Comparison of ENCODE assay signal across 23 cellular contexts in genomic region chr19:2136796-2137195, GRCh38. TPM values are rescaled to one million over a fixed set of nuclear protein-coding genes. Genes with fewer than 3 reads are reported as not detected.
DNase-seq lines count a peak whose midpoint lies in the region; ATAC-seq, FAIRE-seq and TF ChIP-seq lines count a peak whose summit lies in the region.
"Had no signal": no experiment of that assay in that cellular context is flagged by ENCODE, and none has a peak within 500 bp of the region (broad histone marks: within the 10 kb centered on the region; RNA-seq: fewer than 3 reads in every experiment).

No MANE protein-coding gene starts in this region.

- TF ChIP-seq CTCF in right atrium auricular region (IDR thresholded peaks at IDR 0.05) (no peak), RWPE2 (IDR thresholded peaks at IDR 0.05; ENCODE audit: poor library complexity, severe bottlenecking) (no peak), kidney (IDR thresholded peaks at IDR 0.05; ENCODE audit: borderline replicate concordance, extremely low read depth, insufficient read depth) (no peak)

- H3K4me1 ChIP-seq in right atrium auricular region (peaks cover 0 to 24% of the 10 kb centered on the region in 2 donors), RWPE2 (ENCODE audit: insufficient read depth, poor library complexity, severe bottlenecking) (no peaks in the 10 kb centered on the region), kidney (ENCODE audit: control insufficient read depth in 1 of 2, insufficient read depth in 1 of 2, low read depth in 1 of 2, low read length in 2 of 2) (no peaks in the 10 kb centered on the region)

- H3K36me3 ChIP-seq in right atrium auricular region (peaks cover 35% of the 10 kb centered on the region), RWPE2 (ENCODE audit: low read depth) (peaks cover 61% of the 10 kb centered on the region), kidney (ENCODE audit: control insufficient read depth in 1 of 2, insufficient read depth in 2 of 2, low read length in 2 of 2) (peaks cover 23 to 24% of the 10 kb centered on the region in 2 donors)
- H3K36me3 ChIP-seq: MG63 had no signal

- peak; percentile 27 for DNase-seq in Right ventricle myocardium inferior (ENCODE audit: missing footprints)
- no peak for DNase-seq in right atrium auricular region (ENCODE audit: low spot score)
- peak; percentile 42 for DNase-seq in RWPE2 (ENCODE audit: low spot score)
- DNase-seq in kidney, result peak; percentile 71
- no peak for DNase-seq in SW 1271 (lab: John Stamatoyannopoulos, UW)
- DNase-seq: 8988T; ACHN; CD4-positive, CD25-positive, alpha-beta regulatory T cell; DMS153; GF-D8; KBM-7; MG63; NCI-H1105 treated with DMSO at 0.1 percent for 48 hours; NCI-H146; NCI-H1930; NCI-H446 treated with DMSO at 0.1 percent for 48 hours; NCI-H526 treated with DMSO at 0.1 percent for 48 hours; SIG-M5 had no signal

- H3K9me3 ChIP-seq in right atrium auricular region (no peaks in the 10 kb centered on the region), RWPE2 (ENCODE audit: severe bottlenecking) (no peaks in the 10 kb centered on the region), kidney (ENCODE audit: control insufficient read depth in 1 of 2, low read length in 2 of 2) (no peaks in the 10 kb centered on the region)
- H3K9me3 ChIP-seq: BLaER1, MG63 had no signal

- H3K27ac ChIP-seq in right atrium auricular region (no peak overlapping the region), RWPE2 (ENCODE audit: poor library complexity, severe bottlenecking) (no peak overlapping the region), kidney (ENCODE audit: low read depth in 2 of 2, low read length in 2 of 2) (no peak overlapping the region)
- H3K27ac ChIP-seq: BLaER1, SK-N-MC had no signal

- H3K27me3 ChIP-seq in right atrium auricular region (no peaks in the 10 kb centered on the region), RWPE2 (ENCODE audit: insufficient read depth, poor library complexity, severe bottlenecking) (no peaks in the 10 kb centered on the region)
- H3K27me3 ChIP-seq: BLaER1, MG63 had no signal

- FAIRE-seq in kidney (lab: Jason Lieb, UNC), result no peak
- FAIRE-seq: GM12892 had no signal

- intact Hi-C loops in Right ventricle myocardium inferior (cut with DNase I) (no loop called here), kidney (cut with DNase I) (no loop called here)

- ATAC-seq in Right ventricle myocardium inferior, result no peak
- no peak for ATAC-seq in RWPE2 (ENCODE audit: low read depth)
- ATAC-seq in HG02938 (IDR thresholded peaks at IDR 0.05; ENCODE audit: unreplicated experiment), result no peak
- ATAC-seq in HG02759 (IDR thresholded peaks at IDR 0.05; ENCODE audit: unreplicated experiment), result no peak

- no peak overlapping the region for H3K9ac ChIP-seq in kidney (ENCODE audit: low read length in 2 of 2)
- H3K9ac ChIP-seq: BLaER1 had no signal

- H3K4me3 ChIP-seq in right atrium auricular region (no peak overlapping the region), RWPE2 (ENCODE audit: severe bottlenecking) (no peak overlapping the region), kidney (ENCODE audit: low read length in 2 of 2) (no peak overlapping the region)
- H3K4me3 ChIP-seq: BLaER1, MG63, SK-N-MC had no signal

RNA-seq across cellular contexts. Expression of gene AP3D1, which starts 14.6 kb away (rescaled TPM):
- total RNA-seq in Right ventricle myocardium inferior (71.8 TPM), right atrium auricular region (10 to 100 TPM; 82.7 to 95.8 TPM), kidney (125 TPM)
- polyA plus RNA-seq in kidney (ENCODE audit: insufficient read depth, low read depth, low replicate concordance), result 68.4 TPM

RNA-seq across cellular contexts. Expression of gene DOT1L, which starts 26.9 kb away (rescaled TPM):
- total RNA-seq in Right ventricle myocardium inferior (9.7 TPM), right atrium auricular region (10 to 100 TPM in 1 of 2 donors, 1 to 10 TPM in 1; 6.7 to 10.3 TPM), kidney (32.0 TPM)
- polyA plus RNA-seq in kidney (ENCODE audit: insufficient read depth, low read depth, low replicate concordance), result 5.7 TPM

RNA-seq across cellular contexts. Expression of gene IZUMO4, which starts 40.1 kb away (rescaled TPM):
- 1.4 TPM for total RNA-seq in Right ventricle myocardium inferior
- 1 to 10 TPM in 1 of 2 donors, under 1 TPM in 1; 0.67 to 1.4 TPM for total RNA-seq in right atrium auricular region
- total RNA-seq in kidney, result 4.3 TPM
- polyA plus RNA-seq in kidney (ENCODE audit: insufficient read depth, low read depth, low replicate concordance), result 8.9 TPM

RNA-seq across cellular contexts. Expression of gene MOB3A, which starts 40.7 kb away (rescaled TPM):
- total RNA-seq in Right ventricle myocardium inferior, result 14.3 TPM
- 10 to 100 TPM; 19.7 to 29.4 TPM for total RNA-seq in right atrium auricular region
- 59.7 TPM for total RNA-seq in kidney
- 16.9 TPM for polyA plus RNA-seq in kidney (ENCODE audit: insufficient read depth, low read depth, low replicate concordance)

Comparison
In these comparisons a context has a peak if more than half of its experiments do, and no peak if none do; other contexts are left out.
1. DNase-seq: peak in Right ventricle myocardium inferior (single experiment), RWPE2 (single experiment) and kidney (single experiment); none in right atrium auricular region (single experiment) and SW 1271 (0 of 2).